2 cellular contexts compared by ENCODE assay signal in the genomic region with DNA sequence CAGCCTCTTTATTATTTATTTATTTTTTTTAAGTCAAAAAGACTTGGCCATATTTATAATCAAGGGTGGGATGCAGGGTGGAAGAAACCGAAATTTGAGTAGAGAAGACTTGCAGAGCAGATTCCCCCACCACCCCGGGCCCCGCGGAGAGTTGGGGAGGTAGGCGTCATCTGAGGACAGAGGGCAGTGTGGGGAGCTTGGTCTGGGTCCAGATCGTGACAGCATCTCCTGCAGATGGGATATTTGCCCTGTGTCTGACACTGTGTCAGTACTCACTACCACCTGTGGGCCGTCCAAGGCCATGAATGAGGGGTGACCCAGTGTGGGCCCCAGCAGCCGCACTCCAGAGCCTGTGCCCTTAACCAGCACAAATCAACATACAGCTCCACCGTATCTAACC.
TF ChIP-seq lines count a peak whose summit lies in the region.

No MANE protein-coding gene starts in this region.

TF ChIP-seq in GM23338, 12 proteins besides CTCF, POLR2A, EP300 and RAD21 (continued from another document):
- TF ChIP-seq, protein P1, sequence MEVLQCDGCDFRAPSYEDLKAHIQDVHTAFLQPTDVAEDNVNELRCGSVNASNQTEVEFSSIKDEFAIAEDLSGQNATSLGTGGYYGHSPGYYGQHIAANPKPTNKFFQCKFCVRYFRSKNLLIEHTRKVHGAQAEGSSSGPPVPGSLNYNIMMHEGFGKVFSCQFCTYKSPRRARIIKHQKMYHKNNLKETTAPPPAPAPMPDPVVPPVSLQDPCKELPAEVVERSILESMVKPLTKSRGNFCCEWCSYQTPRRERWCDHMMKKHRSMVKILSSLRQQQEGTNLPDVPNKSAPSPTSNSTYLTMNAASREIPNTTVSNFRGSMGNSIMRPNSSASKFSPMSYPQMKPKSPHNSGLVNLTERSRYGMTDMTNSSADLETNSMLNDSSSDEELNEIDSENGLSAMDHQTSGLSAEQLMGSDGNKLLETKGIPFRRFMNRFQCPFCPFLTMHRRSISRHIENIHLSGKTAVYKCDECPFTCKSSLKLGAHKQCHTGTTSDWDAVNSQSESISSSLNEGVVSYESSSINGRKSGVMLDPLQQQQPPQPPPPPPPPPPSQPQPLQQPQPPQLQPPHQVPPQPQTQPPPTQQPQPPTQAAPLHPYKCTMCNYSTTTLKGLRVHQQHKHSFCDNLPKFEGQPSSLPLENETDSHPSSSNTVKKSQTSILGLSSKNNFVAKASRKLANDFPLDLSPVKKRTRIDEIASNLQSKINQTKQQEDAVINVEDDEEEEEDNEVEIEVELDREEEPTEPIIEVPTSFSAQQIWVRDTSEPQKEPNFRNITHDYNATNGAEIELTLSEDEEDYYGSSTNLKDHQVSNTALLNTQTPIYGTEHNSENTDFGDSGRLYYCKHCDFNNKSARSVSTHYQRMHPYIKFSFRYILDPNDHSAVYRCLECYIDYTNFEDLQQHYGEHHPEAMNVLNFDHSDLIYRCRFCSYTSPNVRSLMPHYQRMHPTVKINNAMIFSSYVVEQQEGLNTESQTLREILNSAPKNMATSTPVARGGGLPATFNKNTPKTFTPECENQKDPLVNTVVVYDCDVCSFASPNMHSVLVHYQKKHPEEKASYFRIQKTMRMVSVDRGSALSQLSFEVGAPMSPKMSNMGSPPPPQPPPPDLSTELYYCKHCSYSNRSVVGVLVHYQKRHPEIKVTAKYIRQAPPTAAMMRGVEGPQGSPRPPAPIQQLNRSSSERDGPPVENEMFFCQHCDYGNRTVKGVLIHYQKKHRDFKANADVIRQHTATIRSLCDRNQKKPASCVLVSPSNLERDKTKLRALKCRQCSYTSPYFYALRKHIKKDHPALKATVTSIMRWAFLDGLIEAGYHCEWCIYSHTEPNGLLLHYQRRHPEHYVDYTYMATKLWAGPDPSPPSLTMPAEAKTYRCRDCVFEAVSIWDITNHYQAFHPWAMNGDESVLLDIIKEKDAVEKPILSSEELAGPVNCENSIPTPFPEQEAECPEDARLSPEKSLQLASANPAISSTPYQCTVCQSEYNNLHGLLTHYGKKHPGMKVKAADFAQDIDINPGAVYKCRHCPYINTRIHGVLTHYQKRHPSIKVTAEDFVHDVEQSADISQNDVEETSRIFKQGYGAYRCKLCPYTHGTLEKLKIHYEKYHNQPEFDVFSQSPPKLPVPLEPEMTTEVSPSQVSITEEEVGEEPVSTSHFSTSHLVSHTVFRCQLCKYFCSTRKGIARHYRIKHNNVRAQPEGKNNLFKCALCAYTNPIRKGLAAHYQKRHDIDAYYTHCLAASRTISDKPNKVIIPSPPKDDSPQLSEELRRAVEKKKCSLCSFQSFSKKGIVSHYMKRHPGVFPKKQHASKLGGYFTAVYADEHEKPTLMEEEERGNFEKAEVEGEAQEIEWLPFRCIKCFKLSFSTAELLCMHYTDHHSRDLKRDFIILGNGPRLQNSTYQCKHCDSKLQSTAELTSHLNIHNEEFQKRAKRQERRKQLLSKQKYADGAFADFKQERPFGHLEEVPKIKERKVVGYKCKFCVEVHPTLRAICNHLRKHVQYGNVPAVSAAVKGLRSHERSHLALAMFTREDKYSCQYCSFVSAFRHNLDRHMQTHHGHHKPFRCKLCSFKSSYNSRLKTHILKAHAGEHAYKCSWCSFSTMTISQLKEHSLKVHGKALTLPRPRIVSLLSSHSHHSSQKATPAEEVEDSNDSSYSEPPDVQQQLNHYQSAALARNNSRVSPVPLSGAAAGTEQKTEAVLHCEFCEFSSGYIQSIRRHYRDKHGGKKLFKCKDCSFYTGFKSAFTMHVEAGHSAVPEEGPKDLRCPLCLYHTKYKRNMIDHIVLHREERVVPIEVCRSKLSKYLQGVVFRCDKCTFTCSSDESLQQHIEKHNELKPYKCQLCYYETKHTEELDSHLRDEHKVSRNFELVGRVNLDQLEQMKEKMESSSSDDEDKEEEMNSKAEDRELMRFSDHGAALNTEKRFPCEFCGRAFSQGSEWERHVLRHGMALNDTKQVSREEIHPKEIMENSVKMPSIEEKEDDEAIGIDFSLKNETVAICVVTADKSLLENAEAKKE (CRISPR knock-in tag; IDR thresholded peaks at IDR 0.05) = no peak
- TF ChIP-seq EZH2 (IDR thresholded peaks at IDR 0.05; ENCODE audit: low read depth, unreplicated experiment) = no peak
- no peak for TF ChIP-seq ZNF331 (CRISPR knock-in tag; IDR thresholded peaks at IDR 0.05; ENCODE audit: low read depth)
- TF ChIP-seq, protein P2, sequence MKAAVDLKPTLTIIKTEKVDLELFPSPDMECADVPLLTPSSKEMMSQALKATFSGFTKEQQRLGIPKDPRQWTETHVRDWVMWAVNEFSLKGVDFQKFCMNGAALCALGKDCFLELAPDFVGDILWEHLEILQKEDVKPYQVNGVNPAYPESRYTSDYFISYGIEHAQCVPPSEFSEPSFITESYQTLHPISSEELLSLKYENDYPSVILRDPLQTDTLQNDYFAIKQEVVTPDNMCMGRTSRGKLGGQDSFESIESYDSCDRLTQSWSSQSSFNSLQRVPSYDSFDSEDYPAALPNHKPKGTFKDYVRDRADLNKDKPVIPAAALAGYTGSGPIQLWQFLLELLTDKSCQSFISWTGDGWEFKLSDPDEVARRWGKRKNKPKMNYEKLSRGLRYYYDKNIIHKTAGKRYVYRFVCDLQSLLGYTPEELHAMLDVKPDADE (IDR thresholded peaks at IDR 0.05) = no peak
- no peak for TF ChIP-seq JUNB (IDR thresholded peaks at IDR 0.05; ENCODE audit: unreplicated experiment)
TF ChIP-seq in GM23338: peak in this region for 0.

TF ChIP-seq in K562, 482 proteins besides CTCF, POLR2A, EP300 and RAD21 (continued from another document):
- TF ChIP-seq, protein P3, sequence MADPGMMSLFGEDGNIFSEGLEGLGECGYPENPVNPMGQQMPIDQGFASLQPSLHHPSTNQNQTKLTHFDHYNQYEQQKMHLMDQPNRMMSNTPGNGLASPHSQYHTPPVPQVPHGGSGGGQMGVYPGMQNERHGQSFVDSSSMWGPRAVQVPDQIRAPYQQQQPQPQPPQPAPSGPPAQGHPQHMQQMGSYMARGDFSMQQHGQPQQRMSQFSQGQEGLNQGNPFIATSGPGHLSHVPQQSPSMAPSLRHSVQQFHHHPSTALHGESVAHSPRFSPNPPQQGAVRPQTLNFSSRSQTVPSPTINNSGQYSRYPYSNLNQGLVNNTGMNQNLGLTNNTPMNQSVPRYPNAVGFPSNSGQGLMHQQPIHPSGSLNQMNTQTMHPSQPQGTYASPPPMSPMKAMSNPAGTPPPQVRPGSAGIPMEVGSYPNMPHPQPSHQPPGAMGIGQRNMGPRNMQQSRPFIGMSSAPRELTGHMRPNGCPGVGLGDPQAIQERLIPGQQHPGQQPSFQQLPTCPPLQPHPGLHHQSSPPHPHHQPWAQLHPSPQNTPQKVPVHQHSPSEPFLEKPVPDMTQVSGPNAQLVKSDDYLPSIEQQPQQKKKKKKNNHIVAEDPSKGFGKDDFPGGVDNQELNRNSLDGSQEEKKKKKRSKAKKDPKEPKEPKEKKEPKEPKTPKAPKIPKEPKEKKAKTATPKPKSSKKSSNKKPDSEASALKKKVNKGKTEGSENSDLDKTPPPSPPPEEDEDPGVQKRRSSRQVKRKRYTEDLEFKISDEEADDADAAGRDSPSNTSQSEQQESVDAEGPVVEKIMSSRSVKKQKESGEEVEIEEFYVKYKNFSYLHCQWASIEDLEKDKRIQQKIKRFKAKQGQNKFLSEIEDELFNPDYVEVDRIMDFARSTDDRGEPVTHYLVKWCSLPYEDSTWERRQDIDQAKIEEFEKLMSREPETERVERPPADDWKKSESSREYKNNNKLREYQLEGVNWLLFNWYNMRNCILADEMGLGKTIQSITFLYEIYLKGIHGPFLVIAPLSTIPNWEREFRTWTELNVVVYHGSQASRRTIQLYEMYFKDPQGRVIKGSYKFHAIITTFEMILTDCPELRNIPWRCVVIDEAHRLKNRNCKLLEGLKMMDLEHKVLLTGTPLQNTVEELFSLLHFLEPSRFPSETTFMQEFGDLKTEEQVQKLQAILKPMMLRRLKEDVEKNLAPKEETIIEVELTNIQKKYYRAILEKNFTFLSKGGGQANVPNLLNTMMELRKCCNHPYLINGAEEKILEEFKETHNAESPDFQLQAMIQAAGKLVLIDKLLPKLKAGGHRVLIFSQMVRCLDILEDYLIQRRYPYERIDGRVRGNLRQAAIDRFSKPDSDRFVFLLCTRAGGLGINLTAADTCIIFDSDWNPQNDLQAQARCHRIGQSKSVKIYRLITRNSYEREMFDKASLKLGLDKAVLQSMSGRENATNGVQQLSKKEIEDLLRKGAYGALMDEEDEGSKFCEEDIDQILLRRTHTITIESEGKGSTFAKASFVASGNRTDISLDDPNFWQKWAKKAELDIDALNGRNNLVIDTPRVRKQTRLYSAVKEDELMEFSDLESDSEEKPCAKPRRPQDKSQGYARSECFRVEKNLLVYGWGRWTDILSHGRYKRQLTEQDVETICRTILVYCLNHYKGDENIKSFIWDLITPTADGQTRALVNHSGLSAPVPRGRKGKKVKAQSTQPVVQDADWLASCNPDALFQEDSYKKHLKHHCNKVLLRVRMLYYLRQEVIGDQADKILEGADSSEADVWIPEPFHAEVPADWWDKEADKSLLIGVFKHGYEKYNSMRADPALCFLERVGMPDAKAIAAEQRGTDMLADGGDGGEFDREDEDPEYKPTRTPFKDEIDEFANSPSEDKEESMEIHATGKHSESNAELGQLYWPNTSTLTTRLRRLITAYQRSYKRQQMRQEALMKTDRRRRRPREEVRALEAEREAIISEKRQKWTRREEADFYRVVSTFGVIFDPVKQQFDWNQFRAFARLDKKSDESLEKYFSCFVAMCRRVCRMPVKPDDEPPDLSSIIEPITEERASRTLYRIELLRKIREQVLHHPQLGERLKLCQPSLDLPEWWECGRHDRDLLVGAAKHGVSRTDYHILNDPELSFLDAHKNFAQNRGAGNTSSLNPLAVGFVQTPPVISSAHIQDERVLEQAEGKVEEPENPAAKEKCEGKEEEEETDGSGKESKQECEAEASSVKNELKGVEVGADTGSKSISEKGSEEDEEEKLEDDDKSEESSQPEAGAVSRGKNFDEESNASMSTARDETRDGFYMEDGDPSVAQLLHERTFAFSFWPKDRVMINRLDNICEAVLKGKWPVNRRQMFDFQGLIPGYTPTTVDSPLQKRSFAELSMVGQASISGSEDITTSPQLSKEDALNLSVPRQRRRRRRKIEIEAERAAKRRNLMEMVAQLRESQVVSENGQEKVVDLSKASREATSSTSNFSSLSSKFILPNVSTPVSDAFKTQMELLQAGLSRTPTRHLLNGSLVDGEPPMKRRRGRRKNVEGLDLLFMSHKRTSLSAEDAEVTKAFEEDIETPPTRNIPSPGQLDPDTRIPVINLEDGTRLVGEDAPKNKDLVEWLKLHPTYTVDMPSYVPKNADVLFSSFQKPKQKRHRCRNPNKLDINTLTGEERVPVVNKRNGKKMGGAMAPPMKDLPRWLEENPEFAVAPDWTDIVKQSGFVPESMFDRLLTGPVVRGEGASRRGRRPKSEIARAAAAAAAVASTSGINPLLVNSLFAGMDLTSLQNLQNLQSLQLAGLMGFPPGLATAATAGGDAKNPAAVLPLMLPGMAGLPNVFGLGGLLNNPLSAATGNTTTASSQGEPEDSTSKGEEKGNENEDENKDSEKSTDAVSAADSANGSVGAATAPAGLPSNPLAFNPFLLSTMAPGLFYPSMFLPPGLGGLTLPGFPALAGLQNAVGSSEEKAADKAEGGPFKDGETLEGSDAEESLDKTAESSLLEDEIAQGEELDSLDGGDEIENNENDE (IDR thresholded peaks at IDR 0.05; ENCODE audit: low read depth, low read length) = no peak
- TF ChIP-seq PPARD (CRISPR knock-in tag; IDR thresholded peaks at IDR 0.05) (no peak), ZNF696 (CRISPR knock-in tag; conservative IDR thresholded peaks at IDR 0.05) (no peak), JUN (IDR thresholded peaks at IDR 0.05; ENCODE audit: borderline replicate concordance, low read depth, low read length) (no peak), JUN (CRISPR knock-in tag; IDR thresholded peaks at IDR 0.05; ENCODE audit: borderline replicate concordance) (no peak), ZKSCAN1 (IDR thresholded peaks at IDR 0.05; ENCODE audit: low read depth, low read length) (no peak), CSDE1 (IDR thresholded peaks at IDR 0.05) (no peak), RBM17 (IDR thresholded peaks at IDR 0.05; ENCODE audit: borderline replicate concordance, low read depth, low read length) (no peak), ZC3H8 (IDR thresholded peaks at IDR 0.05) (no peak), MCM5 (IDR thresholded peaks at IDR 0.05; ENCODE audit: low read depth) (no peak), GABPA (tag; conservative IDR thresholded peaks at IDR 0.05; ENCODE audit: low read depth) (no peak)
- TF ChIP-seq, protein P4, sequence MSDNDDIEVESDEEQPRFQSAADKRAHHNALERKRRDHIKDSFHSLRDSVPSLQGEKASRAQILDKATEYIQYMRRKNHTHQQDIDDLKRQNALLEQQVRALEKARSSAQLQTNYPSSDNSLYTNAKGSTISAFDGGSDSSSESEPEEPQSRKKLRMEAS (CRISPR knock-in tag; IDR thresholded peaks at IDR 0.05) = no peak
